8 cellular contexts compared by ENCODE assay signal in genomic region chr19:20776083-20777076, GRCh38. TPM values are rescaled to one million over a fixed set of nuclear protein-coding genes. Genes with fewer than 3 reads are reported as not detected.
DNase-seq lines count a peak whose midpoint lies in the region; ATAC-seq and TF ChIP-seq lines count a peak whose summit lies in the region.

TSS of gene ZNF66 (plus strand) at chr19:20776304. CDS start at chr19:20776448, 144 bp downstream.

- WGBS in ectodermal cell, 2 experiments: 3% methylated on average over 42 of the region's 42 CpGs

- DNase-seq in AG20443 (ENCODE audit: low spot score) (peak; percentile 94), NCI-H524 treated with DMSO at 0.1 percent for 48 hours (lab: John Stamatoyannopoulos, UW) (peak; percentile 74), lower lobe of right lung (peak; percentile 94)
- peak; percentile 97 for DNase-seq in activated CD4-positive, alpha-beta memory T cell treated with anti-CD3 and anti-CD28 coated beads for 36 hours
- DNase-seq in stimulated activated CD4-positive, alpha-beta T cell treated with anti-CD3 and anti-CD28 coated beads, TNF-alpha, amount 100 ng/mL, for 1 hour (ENCODE audit: low read depth in 3 of 3, low spot score in 1 of 3): peak; percentile 85 to 90 (median 85)

- H3K27ac ChIP-seq in ectodermal cell (ENCODE audit: insufficient read depth, low read depth, low read length, poor library complexity, severe bottlenecking) (peak within 1 kb of the TSS; percentile 91), lower lobe of right lung (peak within 1 kb of the TSS; percentile 79)

- peaks cover 13% of the 10 kb centered on the region for H3K9me3 Mint-ChIP-seq in activated CD4-positive, alpha-beta memory T cell treated with anti-CD3 and anti-CD28 coated beads for 36 hours

- POLR2A ChIA-PET in activated CD4-positive, alpha-beta memory T cell treated with anti-CD3 and anti-CD28 coated beads for 36 hours (lab: Charles Lee): interaction anchor here (0.6 to 2.1 kb wide), 17 partner anchors 9 to 1060 kb away, joined by 3 to 13 read pairs (median 4); partner anchors contain the start of genes ZNF429, ZNF43, ZNF430 and ZNF431

- ATAC-seq in GM19023 (IDR thresholded peaks at IDR 0.05; ENCODE audit: unreplicated experiment): peak; percentile 99
- ATAC-seq in HG03342 (IDR thresholded peaks at IDR 0.05; ENCODE audit: unreplicated experiment): peak; percentile 98
- peak; percentile 99 to 100 for ATAC-seq in lower lobe of right lung

- intact Hi-C loops in activated CD4-positive, alpha-beta memory T cell treated with anti-CD3 and anti-CD28 coated beads for 36 hours (cut with micrococcal nuclease): loop anchor here (1.0 to 10.0 kb wide), 6 partner anchors 115 to 954 kb away; partner anchors contain the start of genes ZNF429, ZNF430, ZNF506 and ZNF626
- intact Hi-C loops in lower lobe of right lung (cut with DNase I): no loop called here

- no peaks in the 10 kb centered on the region for H3K36me3 ChIP-seq in ectodermal cell (ENCODE audit: control insufficient read depth, insufficient read depth, low read length)
- H3K36me3 ChIP-seq in lower lobe of right lung: no peaks in the 10 kb centered on the region

- H3K4me1 ChIP-seq in ectodermal cell (ENCODE audit: control insufficient read depth, insufficient read depth, low read length) (no peaks in the 10 kb centered on the region), lower lobe of right lung (peaks cover 9% of the 10 kb centered on the region)

- H3K36me3 Mint-ChIP-seq in activated CD4-positive, alpha-beta memory T cell treated with anti-CD3 and anti-CD28 coated beads for 36 hours: peaks cover 36% of the 10 kb centered on the region

- H3K27me3 ChIP-seq in ectodermal cell (ENCODE audit: control insufficient read depth, insufficient read depth, low read length, poor library complexity, severe bottlenecking) (no peaks in the 10 kb centered on the region), lower lobe of right lung (ENCODE audit: low read depth) (no peaks in the 10 kb centered on the region)

- peaks cover 16% of the 10 kb centered on the region for H3K4me1 Mint-ChIP-seq in activated CD4-positive, alpha-beta memory T cell treated with anti-CD3 and anti-CD28 coated beads for 36 hours (ENCODE audit: low read depth)

- H3K4me3 Mint-ChIP-seq in activated CD4-positive, alpha-beta memory T cell treated with anti-CD3 and anti-CD28 coated beads for 36 hours: peak within 1 kb of the TSS; percentile 100

- H3K9me3 ChIP-seq in ectodermal cell (ENCODE audit: control insufficient read depth, low read length) (no peaks in the 10 kb centered on the region), lower lobe of right lung (no peaks in the 10 kb centered on the region)

- TF ChIP-seq CTCF in lower lobe of right lung (IDR thresholded peaks at IDR 0.05): no peak

- no peaks in the 10 kb centered on the region for H3K27me3 Mint-ChIP-seq in activated CD4-positive, alpha-beta memory T cell treated with anti-CD3 and anti-CD28 coated beads for 36 hours

- CTCF ChIA-PET in activated CD4-positive, alpha-beta memory T cell treated with anti-CD3 and anti-CD28 coated beads for 36 hours (lab: Charles Lee): interaction anchor here (1.1 to 1.4 kb wide), 2 partner anchors 115 to 538 kb away, joined by 3 to 4 read pairs; partner anchors contain the start of gene ZNF626

- H3K4me3 ChIP-seq in ectodermal cell (ENCODE audit: insufficient read depth, low read depth, low read length) (peak within 1 kb of the TSS; percentile 69), lower lobe of right lung (peak within 1 kb of the TSS; percentile 93)

- H3K27ac Mint-ChIP-seq in activated CD4-positive, alpha-beta memory T cell treated with anti-CD3 and anti-CD28 coated beads for 36 hours: peak within 1 kb of the TSS; percentile 97

RNA-seq across cellular contexts. Expression of gene ZNF66, which starts in this region (rescaled TPM):
- total RNA-seq in activated CD4-positive, alpha-beta memory T cell treated with anti-CD3 and anti-CD28 coated beads for 36 hours: 1 to 10 TPM; 5.0 to 6.0 TPM
- 16.3 TPM for polyA plus RNA-seq in ectodermal cell (2013, experiment 1 of 4)
- polyA plus RNA-seq in ectodermal cell (2013, experiment 2 of 4): 18.5 TPM
- polyA plus RNA-seq in ectodermal cell (2013, experiment 3 of 4): 9.3 TPM
- 10.4 TPM for polyA plus RNA-seq in ectodermal cell (2013, experiment 4 of 4)
- 7.6 TPM for total RNA-seq in lower lobe of right lung

Comparison
In these comparisons a context has a peak if more than half of its experiments do, and no peak if none do; other contexts are left out.
1. Peak in every context shown above with its lines: DNase-seq, ATAC-seq, H3K4me3 ChIP-seq and H3K27ac ChIP-seq.